In genomic region chr18:31015715-31016459, GRCh38 we compare ENCODE assay signal across 9 cellular contexts. TPM values are rescaled to one million over a fixed set of nuclear protein-coding genes. Genes with fewer than 3 reads are reported as not detected.
"Had no signal": no experiment of that assay in that cellular context is flagged by ENCODE, and none has a peak within 500 bp of the region (broad histone marks: within the 10 kb centered on the region; RNA-seq: fewer than 3 reads in every experiment).

No MANE protein-coding gene starts in this region.

- H2AFZ ChIP-seq: GM23338 had no signal

- H3K27me3 Mint-ChIP-seq: IgD-negative memory B cell had no signal

- H3K9me3 Mint-ChIP-seq: GM23338, H9 had no signal

- H3K4me1 Mint-ChIP-seq: GM23338, IgD-negative memory B cell had no signal

- H3K4me2 ChIP-seq: GM23338 had no signal

- ATAC-seq: GM23338, HepG2 had no signal

- H3K4me3 ChIP-seq: GM23338 had no signal

- H3K36me3 Mint-ChIP-seq: IgD-negative memory B cell had no signal

- H3K27ac Mint-ChIP-seq: GM23338, H9 had no signal

- H3K4me3 Mint-ChIP-seq: GM23338, H9, IgD-negative memory B cell had no signal

- FAIRE-seq: H1, H54, HepG2 had no signal

- H3K27ac ChIP-seq: HL-60 had no signal

- DNase-seq: H9, HCEC 1CT, KG1 had no signal

RNA-seq across cellular contexts. Expression of gene DSC3, which starts 26.7 kb away (rescaled TPM):
- polyA plus RNA-seq: IgD-negative memory B cell had no signal
